1 cellular context compared by ENCODE assay signal in genomic region chr16:11020792-11021440, GRCh38.
TF ChIP-seq lines count a peak whose summit lies in the region.

No MANE protein-coding gene starts in this region.

TF ChIP-seq in IMR-90, 13 proteins besides CTCF, POLR2A, EP300 and RAD21 (continued from another document):
- TF ChIP-seq BHLHE40 (IDR thresholded peaks at IDR 0.05; ENCODE audit: low read depth, low read length) (no peak), RFX5 (IDR thresholded peaks at IDR 0.05; ENCODE audit: low read depth, low read length) (no peak)
